Comparison of ENCODE assay signal across 1 cellular context in genomic region chr2:222706616-222707015, GRCh38.
TF ChIP-seq lines count a peak whose summit lies in the region.

No MANE protein-coding gene starts in this region.

TF ChIP-seq in GM23338, 12 proteins besides CTCF, POLR2A, EP300 and RAD21 (continued from another document):
- TF ChIP-seq ZNF462 (CRISPR knock-in tag; IDR thresholded peaks at IDR 0.05) (no peak), EZH2phosphoT487 (IDR thresholded peaks at IDR 0.05; ENCODE audit: unreplicated experiment) (no peak), NANOG (IDR thresholded peaks at IDR 0.05; ENCODE audit: borderline replicate concordance) (peak; percentile 40; the same call in 1 of the 2 replicates)
